In the genomic region with DNA sequence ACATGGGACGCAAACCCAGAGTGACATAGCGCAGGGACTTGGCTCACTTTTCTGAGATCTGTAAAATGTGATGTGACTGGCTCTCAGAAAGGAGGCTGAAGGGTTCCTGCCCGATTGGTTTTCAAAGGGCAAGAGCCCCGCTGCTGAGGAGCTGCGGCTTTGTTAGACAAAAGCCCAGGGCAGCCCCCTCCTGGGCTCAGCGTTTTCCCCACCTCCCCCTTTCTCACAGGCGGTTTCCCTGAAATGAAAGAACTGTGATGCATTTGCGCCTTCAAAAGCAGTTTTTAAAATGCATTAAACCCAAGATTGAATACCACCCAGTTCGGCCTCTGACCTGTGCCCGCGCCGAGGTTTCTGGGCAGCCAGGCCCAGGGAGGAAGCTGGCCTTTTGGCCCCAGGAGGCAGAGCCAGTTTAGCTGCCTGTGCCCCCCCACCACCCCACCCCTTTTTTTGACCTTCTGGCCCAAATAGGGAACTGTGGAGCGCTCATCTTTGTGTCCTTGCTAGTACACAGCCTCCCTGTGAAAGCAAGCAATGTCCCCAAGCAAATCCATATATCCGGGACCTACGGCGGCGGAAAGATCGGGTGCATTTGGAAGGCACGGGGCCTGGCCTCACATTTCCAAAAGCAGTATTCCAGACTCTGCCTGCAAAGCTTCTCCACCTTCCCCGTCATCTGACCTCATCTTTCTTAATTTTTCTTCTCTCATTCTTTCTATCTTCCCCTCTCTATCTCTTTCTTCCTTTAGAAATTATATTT, we compare ENCODE assay signal across 11 cellular contexts. TPM values are rescaled to one million over a fixed set of nuclear protein-coding genes. Genes with fewer than 3 reads are reported as not detected.
DNase-seq lines count a peak whose midpoint lies in the region; ATAC-seq, FAIRE-seq and TF ChIP-seq lines count a peak whose summit lies in the region.
"Had no signal": no experiment of that assay in that cellular context is flagged by ENCODE, and none has a peak within 500 bp of the region (broad histone marks: within the 10 kb centered on the region; RNA-seq: fewer than 3 reads in every experiment).

No MANE protein-coding gene starts in this region.

- H3K4me3 Mint-ChIP-seq in WTC11 (peak overlapping the region; percentile 49), astrocyte (ENCODE audit: unreplicated experiment) (no peak overlapping the region), neural crest cell (peak overlapping the region; percentile 74)

- H3K4me1 Mint-ChIP-seq in WTC11: peaks cover 56% of the 10 kb centered on the region
- peaks cover 10% of the 10 kb centered on the region for H3K4me1 Mint-ChIP-seq in astrocyte (ENCODE audit: low read depth, unreplicated experiment)
- H3K4me1 Mint-ChIP-seq in neural crest cell: peaks cover 62% of the 10 kb centered on the region

- H3K9me3 ChIP-seq in astrocyte (ENCODE audit: insufficient read depth, low read depth, low read length): no peaks in the 10 kb centered on the region
- H3K9me3 ChIP-seq: left lung had no signal

- H3K4me3 ChIP-seq in H7 (ENCODE audit: insufficient read depth, low read depth, low read length) (no peak overlapping the region), astrocyte (ENCODE audit: insufficient read depth, low read depth, low read length) (no peak overlapping the region)
- H3K4me3 ChIP-seq: left lung had no signal

- POLR2A ChIA-PET in WTC11 (lab: Charles Lee): interaction anchor here (1.9 kb wide), 1 partner anchor 35 kb away, joined by 5 read pairs; no protein-coding TSS in a partner anchor

- no peak for TF ChIP-seq CTCF in WTC11 (IDR thresholded peaks at IDR 0.05)
- no peak for TF ChIP-seq CTCF in astrocyte (IDR thresholded peaks at IDR 0.05; ENCODE audit: insufficient read depth, low read depth, low read length)
- no peak for TF ChIP-seq CTCF in neural crest cell (conservative IDR thresholded peaks at IDR 0.05)

- peak; percentile 84 for ATAC-seq in WTC11

- H3K4me1 ChIP-seq in astrocyte (ENCODE audit: insufficient read depth, low read length): no peaks in the 10 kb centered on the region

- H3K36me3 Mint-ChIP-seq in WTC11 (no peaks in the 10 kb centered on the region), astrocyte (ENCODE audit: low read depth, unreplicated experiment) (no peaks in the 10 kb centered on the region), neural crest cell (ENCODE audit: low read depth) (no peaks in the 10 kb centered on the region)

- H3K27me3 ChIP-seq in H7 (ENCODE audit: control insufficient read depth, insufficient read depth, low read length) (no peaks in the 10 kb centered on the region; the same call in 1 of the 2 replicates), astrocyte (ENCODE audit: insufficient read depth, low read length) (peaks cover 5% of the 10 kb centered on the region)

- H3K36me3 ChIP-seq in H7 (replicated peaks; ENCODE audit: control insufficient read depth, insufficient read depth, low read length) (no peaks in the 10 kb centered on the region), astrocyte (ENCODE audit: insufficient read depth, low read length) (no peaks in the 10 kb centered on the region)
- H3K36me3 ChIP-seq: left lung had no signal

- CTCF ChIA-PET in WTC11 (lab: Charles Lee): interaction anchor here (0.6 to 1.4 kb wide), 11 partner anchors 10 to 385 kb away, joined by 3 to 10 read pairs (median 3); partner anchors contain the start of gene POU2F1

- H3K27ac Mint-ChIP-seq in WTC11 (peak overlapping the region; percentile 91), astrocyte (ENCODE audit: unreplicated experiment) (peak overlapping the region; percentile 94), neural crest cell (ENCODE audit: unreplicated experiment) (peak overlapping the region; percentile 97)

- DNase-seq in H7: peak; percentile 91
- DNase-seq in WTC11 (ENCODE audit: low spot score): peak; percentile 59
- no peak for DNase-seq in astrocyte (ENCODE audit: low read depth)
- peak; percentile 65 for DNase-seq in neural crest cell (ENCODE audit: low read depth, low spot score)
- DNase-seq in NCI-H748 (lab: John Stamatoyannopoulos, UW; ENCODE audit: unreplicated experiment): no peak
- DNase-seq in kidney tubule cell (ENCODE audit: low spot score): no peak
- no peak for DNase-seq in AG08395 (ENCODE audit: low spot score)
- DNase-seq in RPMI8226: no peak
- DNase-seq: COR-L47, left lung, NCI-H526 treated with DMSO at 0.1 percent for 48 hours had no signal

- no peak overlapping the region for H3K4me2 ChIP-seq in astrocyte (ENCODE audit: low read length)

- H3K27me3 Mint-ChIP-seq in WTC11 (ENCODE audit: low read depth) (peaks cover 4% of the 10 kb centered on the region), astrocyte (ENCODE audit: low read depth, unreplicated experiment) (peaks cover 34% of the 10 kb centered on the region), neural crest cell (ENCODE audit: low read depth) (no peaks in the 10 kb centered on the region)

- no peak overlapping the region for H3K9ac ChIP-seq in astrocyte (ENCODE audit: low read length)

- no peaks in the 10 kb centered on the region for H3K9me3 Mint-ChIP-seq in WTC11
- H3K9me3 Mint-ChIP-seq in astrocyte (ENCODE audit: unreplicated experiment): peaks cover 2% of the 10 kb centered on the region
- no peaks in the 10 kb centered on the region for H3K9me3 Mint-ChIP-seq in neural crest cell

- no peak for FAIRE-seq in astrocyte (lab: Jason Lieb, UNC)

- no peak overlapping the region for H3K27ac ChIP-seq in astrocyte (ENCODE audit: low read depth, low read length)
- H3K27ac ChIP-seq: left lung had no signal

- no peaks in the 10 kb centered on the region for H3K79me2 ChIP-seq in astrocyte (ENCODE audit: insufficient read depth, low read length)

- H2AFZ ChIP-seq in astrocyte (ENCODE audit: low read depth, low read length): no peak overlapping the region

- H4K20me1 ChIP-seq in astrocyte (ENCODE audit: insufficient read depth, low read length): no peaks in the 10 kb centered on the region

TF ChIP-seq in WTC11, 78 proteins besides CTCF, POLR2A, EP300 and RAD21 (continues in another document):
- TF ChIP-seq, protein P1, sequence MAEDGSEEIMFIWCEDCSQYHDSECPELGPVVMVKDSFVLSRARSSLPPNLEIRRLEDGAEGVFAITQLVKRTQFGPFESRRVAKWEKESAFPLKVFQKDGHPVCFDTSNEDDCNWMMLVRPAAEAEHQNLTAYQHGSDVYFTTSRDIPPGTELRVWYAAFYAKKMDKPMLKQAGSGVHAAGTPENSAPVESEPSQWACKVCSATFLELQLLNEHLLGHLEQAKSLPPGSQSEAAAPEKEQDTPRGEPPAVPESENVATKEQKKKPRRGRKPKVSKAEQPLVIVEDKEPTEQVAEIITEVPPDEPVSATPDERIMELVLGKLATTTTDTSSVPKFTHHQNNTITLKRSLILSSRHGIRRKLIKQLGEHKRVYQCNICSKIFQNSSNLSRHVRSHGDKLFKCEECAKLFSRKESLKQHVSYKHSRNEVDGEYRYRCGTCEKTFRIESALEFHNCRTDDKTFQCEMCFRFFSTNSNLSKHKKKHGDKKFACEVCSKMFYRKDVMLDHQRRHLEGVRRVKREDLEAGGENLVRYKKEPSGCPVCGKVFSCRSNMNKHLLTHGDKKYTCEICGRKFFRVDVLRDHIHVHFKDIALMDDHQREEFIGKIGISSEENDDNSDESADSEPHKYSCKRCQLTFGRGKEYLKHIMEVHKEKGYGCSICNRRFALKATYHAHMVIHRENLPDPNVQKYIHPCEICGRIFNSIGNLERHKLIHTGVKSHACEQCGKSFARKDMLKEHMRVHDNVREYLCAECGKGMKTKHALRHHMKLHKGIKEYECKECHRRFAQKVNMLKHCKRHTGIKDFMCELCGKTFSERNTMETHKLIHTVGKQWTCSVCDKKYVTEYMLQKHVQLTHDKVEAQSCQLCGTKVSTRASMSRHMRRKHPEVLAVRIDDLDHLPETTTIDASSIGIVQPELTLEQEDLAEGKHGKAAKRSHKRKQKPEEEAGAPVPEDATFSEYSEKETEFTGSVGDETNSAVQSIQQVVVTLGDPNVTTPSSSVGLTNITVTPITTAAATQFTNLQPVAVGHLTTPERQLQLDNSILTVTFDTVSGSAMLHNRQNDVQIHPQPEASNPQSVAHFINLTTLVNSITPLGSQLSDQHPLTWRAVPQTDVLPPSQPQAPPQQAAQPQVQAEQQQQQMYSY (CRISPR knock-in tag; IDR thresholded peaks at IDR 0.05): peak; percentile 88
- no peak for TF ChIP-seq ZNF512 (CRISPR knock-in tag; IDR thresholded peaks at IDR 0.05; ENCODE audit: borderline replicate concordance)
- TF ChIP-seq, protein P2, sequence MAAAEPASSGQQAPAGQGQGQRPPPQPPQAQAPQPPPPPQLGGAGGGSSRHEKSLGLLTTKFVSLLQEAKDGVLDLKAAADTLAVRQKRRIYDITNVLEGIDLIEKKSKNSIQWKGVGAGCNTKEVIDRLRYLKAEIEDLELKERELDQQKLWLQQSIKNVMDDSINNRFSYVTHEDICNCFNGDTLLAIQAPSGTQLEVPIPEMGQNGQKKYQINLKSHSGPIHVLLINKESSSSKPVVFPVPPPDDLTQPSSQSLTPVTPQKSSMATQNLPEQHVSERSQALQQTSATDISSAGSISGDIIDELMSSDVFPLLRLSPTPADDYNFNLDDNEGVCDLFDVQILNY (CRISPR knock-in tag; IDR thresholded peaks at IDR 0.05): 0 out of 2 replicates have a peak, but pooled peaks have one; percentile 45
- no peak for TF ChIP-seq IRF1 (CRISPR knock-in tag; IDR thresholded peaks at IDR 0.05)

RNA-seq across cellular contexts. Expression of gene CD247, which starts 28.6 kb away (rescaled TPM):
- total RNA-seq in H7 (2014; rRNA removed; shearing (Covaris generic)): 0.33 and 0.83 TPM in 2 replicates
- 1.0 to 1.8 TPM (median 1.8 TPM) in 3 replicates for total RNA-seq in WTC11 (2021)
- not detected in 2 replicates for total RNA-seq in astrocyte
- total RNA-seq in neural crest cell: 2.8 and 3.9 TPM in 2 replicates

Comparison
In these comparisons a context has a peak if more than half of its experiments do, and no peak if none do; other contexts are left out.
1. DNase-seq: peak in H7 (single experiment), WTC11 (single experiment) and neural crest cell (single experiment); none in astrocyte (single experiment), NCI-H748 (single experiment), kidney tubule cell (single experiment), AG08395 (single experiment) and RPMI8226 (single experiment).
2. Peak in every context shown above with its lines, with median percentiles within 50 percentile points of each other: H3K27ac Mint-ChIP-seq.